Comparison of ENCODE assay signal across 8 cellular contexts in the genomic region with DNA sequence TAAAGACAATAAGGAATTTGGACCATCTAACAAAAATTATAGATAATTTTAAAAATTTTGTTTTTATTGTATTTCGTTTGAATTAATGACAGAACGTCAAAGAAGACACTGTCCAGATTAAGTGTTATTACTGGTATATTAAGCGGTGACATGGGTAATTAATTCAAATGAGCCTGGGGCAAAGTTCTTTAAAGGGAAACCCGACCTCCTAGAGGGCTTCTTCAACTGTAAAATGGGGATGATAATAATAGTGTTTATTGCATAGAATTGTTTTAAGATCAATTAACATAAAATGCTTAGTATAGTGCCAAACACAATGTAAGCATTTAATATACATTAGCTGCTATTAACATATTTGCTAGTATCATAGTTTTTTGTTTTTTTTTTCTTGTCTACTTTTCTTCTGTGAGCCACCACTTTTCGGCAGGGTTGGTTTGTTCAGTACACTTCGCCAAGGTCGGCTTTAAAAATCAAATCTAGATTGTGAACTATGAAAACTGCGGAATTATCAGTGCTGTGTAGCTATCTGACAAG. TPM values are rescaled to one million over a fixed set of nuclear protein-coding genes. Genes with fewer than 3 reads are reported as not detected.
DNase-seq lines count a peak whose midpoint lies in the region; ATAC-seq and TF ChIP-seq lines count a peak whose summit lies in the region.

No MANE protein-coding gene starts in this region.

- TF ChIP-seq CTCF in CD8-positive, alpha-beta T cell (IDR thresholded peaks at IDR 0.05): no peak
- TF ChIP-seq CTCF in VCaP (conservative IDR thresholded peaks at IDR 0.05): no peak
- no peak for TF ChIP-seq CTCF in stomach (IDR thresholded peaks at IDR 0.05)
- no peak for TF ChIP-seq CTCF in GM13977 (IDR thresholded peaks at IDR 0.05; ENCODE audit: extremely low read depth, insufficient read depth, missing control alignments)

- H3K27me3 ChIP-seq in CD8-positive, alpha-beta T cell (ENCODE audit: insufficient read depth, low read length): no peaks in the 10 kb centered on the region
- H3K27me3 ChIP-seq in iPS DF 6.9 (ENCODE audit: control insufficient read depth, insufficient read depth, low read length) (no peaks in the 10 kb centered on the region), stomach (no peaks in the 10 kb centered on the region)

- no peak for TF ChIP-seq EP300 in stomach (IDR thresholded peaks at IDR 0.05)

- CTCF ChIA-PET in CD8-positive, alpha-beta T cell (lab: Charles Lee): no interaction called here

- intact Hi-C loops in CD8-positive, alpha-beta T cell (cut with DNase I, micrococcal nuclease): loop anchor here (1.0 to 10.0 kb wide), 9 partner anchors 117 to 817 kb away; a partner anchor contains a TSS
- intact Hi-C loops in stomach (cut with DNase I; ENCODE audit: low total_unique reads): no loop called here

- no peak for ATAC-seq in CD8-positive, alpha-beta T cell
- ATAC-seq in HG02870 (IDR thresholded peaks at IDR 0.05; ENCODE audit: unreplicated experiment) (peak; percentile 10), HG02840 (IDR thresholded peaks at IDR 0.05; ENCODE audit: low FRiP score, unreplicated experiment) (no peak)

- H3K9me3 ChIP-seq in CD8-positive, alpha-beta T cell (ENCODE audit: low read length): no peaks in the 10 kb centered on the region
- no peaks in the 10 kb centered on the region for H3K9me3 ChIP-seq in iPS DF 6.9 (ENCODE audit: control insufficient read depth, insufficient read depth, low read length)
- H3K9me3 ChIP-seq in stomach: no peaks in the 10 kb centered on the region

- no peaks in the 10 kb centered on the region for H3K36me3 ChIP-seq in CD8-positive, alpha-beta T cell (ENCODE audit: insufficient read depth, low read length)
- no peaks in the 10 kb centered on the region for H3K36me3 ChIP-seq in iPS DF 6.9 (ENCODE audit: control insufficient read depth, insufficient read depth, low read length)
- no peaks in the 10 kb centered on the region for H3K36me3 ChIP-seq in stomach

- peaks cover 36% of the 10 kb centered on the region for H3K4me1 Mint-ChIP-seq in CD8-positive, alpha-beta T cell (ENCODE audit: low read depth)

- H3K27me3 Mint-ChIP-seq in CD8-positive, alpha-beta T cell (ENCODE audit: low read depth): peaks cover 5% of the 10 kb centered on the region

- in situ Hi-C loops in GM13977 (cut with MboI; ENCODE audit: low pct_unique_long_range_greater_than_20kb, low sequenced_read_pairs, unreplicated experiment): no loop called here

- H3K36me3 Mint-ChIP-seq in CD8-positive, alpha-beta T cell: peaks cover 10% of the 10 kb centered on the region

- DNase-seq in CD8-positive, alpha-beta T cell: no peak
- DNase-seq in iPS DF 6.9 (ENCODE audit: low read depth, low spot score): no peak
- no peak for DNase-seq in stomach
- no peak for DNase-seq in GM19238 (ENCODE audit: insufficient read length, low spot score)
- no peak for DNase-seq in GM13977 (ENCODE audit: low spot score)

- no peak for TF ChIP-seq POLR2A in stomach (IDR thresholded peaks at IDR 0.05)

- H3K9me3 Mint-ChIP-seq in CD8-positive, alpha-beta T cell: no peaks in the 10 kb centered on the region

- H3K4me1 ChIP-seq in CD8-positive, alpha-beta T cell (ENCODE audit: insufficient read depth, low read length): peaks cover 23% of the 10 kb centered on the region
- H3K4me1 ChIP-seq in iPS DF 6.9 (ENCODE audit: control insufficient read depth, insufficient read depth, low read length) (no peaks in the 10 kb centered on the region), stomach (peaks cover 27 to 41% (median 33%) of the 10 kb centered on the region in 4 donors)

- H3K4me3 Mint-ChIP-seq in CD8-positive, alpha-beta T cell: peak overlapping the region; percentile 99

- H3K27ac ChIP-seq in CD8-positive, alpha-beta T cell (ENCODE audit: low read depth, low read length): peak overlapping the region; percentile 63
- H3K27ac ChIP-seq in VCaP (peak overlapping the region; percentile 95), iPS DF 6.9 (ENCODE audit: low read length) (no peak overlapping the region), stomach (peak overlapping the region; percentile 85 to 96 (median 93))

- POLR2A ChIA-PET in CD8-positive, alpha-beta T cell (lab: Charles Lee): no interaction called here

- WGBS in iPS DF 6.9 (ENCODE audit: insufficient coverage, insufficient read length): 100% methylated on average over 2 of the region's 8 CpGs
- WGBS in stomach, 5 donors: 27 to 33% (median 32%) methylated on average over 8 of the region's 8 CpGs

- H3K27ac Mint-ChIP-seq in CD8-positive, alpha-beta T cell: peak overlapping the region; percentile 97

- peak overlapping the region; percentile 100 for H3K4me3 ChIP-seq in CD8-positive, alpha-beta T cell (ENCODE audit: low read depth, low read length)
- H3K4me3 ChIP-seq in iPS DF 6.9 (ENCODE audit: low read length) (peak overlapping the region; percentile 38; the same call in 1 of the 2 replicates), stomach (peak overlapping the region; percentile 80 to 89 (median 83))

RNA-seq across cellular contexts. Expression of a gene that starts 0.5 kb away (rescaled TPM):
- total RNA-seq in CD8-positive, alpha-beta T cell: 10 to 100 TPM; 20.1 to 22.3 TPM
- 10 to 100 TPM in 4 of 5 donors, 1 to 10 TPM in 1; 5.8 to 89.6 (median 50.4) TPM for total RNA-seq in stomach
- 1 to 10 TPM; 6.5 to 9.3 (median 8.4) TPM for polyA plus RNA-seq in stomach

RNA-seq across cellular contexts. Expression of a gene that starts 3.8 kb away (rescaled TPM):
- total RNA-seq in CD8-positive, alpha-beta T cell: not detected
- total RNA-seq in stomach: under 1 TPM in 1 of 5 donors, not detected in 4; 0.58 TPM
- not detected for polyA plus RNA-seq in stomach

Comparison
In these comparisons a context has a peak if more than half of its experiments do, and no peak if none do; other contexts are left out.
1. H3K4me3 ChIP-seq: peak in every context shown above with its lines; median percentile 100 in CD8-positive, alpha-beta T cell; 83 in stomach; 38 in iPS DF 6.9.